ENCODE assay signal across 8 cellular contexts in genomic region chr12:88035271-88035906, GRCh38. TPM values are rescaled to one million over a fixed set of nuclear protein-coding genes. Genes with fewer than 3 reads are reported as not detected.
DNase-seq lines count a peak whose midpoint lies in the region; ATAC-seq, FAIRE-seq and TF ChIP-seq lines count a peak whose summit lies in the region.

No MANE protein-coding gene starts in this region.

- DNase-seq in AG09319 (ENCODE audit: extremely low read depth, low read depth) (peak; percentile 35), NCI-H345 (lab: John Stamatoyannopoulos, UW) (peak; percentile 92), kidney (peak; percentile 95)
- peak; percentile 67 to 78 (median 72) for DNase-seq in activated CD4-positive, CD25-positive, alpha-beta regulatory T cell (lab: John Stamatoyannopoulos, UW)
- DNase-seq in central memory CD8-positive, alpha-beta T cell (ENCODE audit: low spot score in 2 of 2): peak; percentile 67 to 70
- DNase-seq in stimulated activated CD4-positive, alpha-beta T cell treated with anti-CD3 and anti-CD28 coated beads, Interleukin-15, amount 100 ng/mL, for 1 hour (ENCODE audit: low read depth in 1 of 2, low spot score in 1 of 2): peak; percentile 67 to 84

- intact Hi-C loops in kidney (cut with DNase I): no loop called here

- peak; percentile 100 for ATAC-seq in GM19025 (IDR thresholded peaks at IDR 0.05; ENCODE audit: low read depth, unreplicated experiment)
- peak; percentile 100 for ATAC-seq in HG03280 (IDR thresholded peaks at IDR 0.05; ENCODE audit: unreplicated experiment)
- peak; percentile 97 for ATAC-seq in central memory CD8-positive, alpha-beta T cell (replicated peaks; ENCODE audit: extremely low read depth, poor library complexity, severe bottlenecking)

- H3K9ac ChIP-seq in kidney (ENCODE audit: low read length in 2 of 2): peak overlapping the region; percentile 75

- peak overlapping the region; percentile 78 to 93 for H3K4me3 ChIP-seq in kidney (ENCODE audit: low read length in 2 of 2)

- H3K9me3 Mint-ChIP-seq in central memory CD8-positive, alpha-beta T cell: no peaks in the 10 kb centered on the region

- H3K36me3 ChIP-seq in kidney (ENCODE audit: control insufficient read depth in 1 of 2, insufficient read depth in 2 of 2, low read length in 2 of 2): no peaks in the 10 kb centered on the region

- H3K36me3 Mint-ChIP-seq in central memory CD8-positive, alpha-beta T cell (ENCODE audit: insufficient read depth): peaks cover 10% of the 10 kb centered on the region

- peaks cover 48% of the 10 kb centered on the region for H3K4me1 Mint-ChIP-seq in central memory CD8-positive, alpha-beta T cell

- FAIRE-seq in kidney (lab: Jason Lieb, UNC): no peak

- H3K27ac ChIP-seq in kidney (ENCODE audit: low read depth in 2 of 2, low read length in 2 of 2): peak overlapping the region; percentile 4 to 51

- no peaks in the 10 kb centered on the region for H3K9me3 ChIP-seq in kidney (ENCODE audit: control insufficient read depth in 1 of 2, low read length in 2 of 2)

- peak overlapping the region; percentile 92 for H3K27ac Mint-ChIP-seq in central memory CD8-positive, alpha-beta T cell (ENCODE audit: low read depth)

- TF ChIP-seq CTCF in AG09319 (IDR thresholded peaks at IDR 0.05; ENCODE audit: low read depth, low read length) (no peak), kidney (IDR thresholded peaks at IDR 0.05; ENCODE audit: borderline replicate concordance, extremely low read depth, insufficient read depth) (no peak)

- no peaks in the 10 kb centered on the region for H3K27me3 Mint-ChIP-seq in central memory CD8-positive, alpha-beta T cell

- H3K4me3 Mint-ChIP-seq in central memory CD8-positive, alpha-beta T cell: peak overlapping the region; percentile 95

- H3K4me1 ChIP-seq in kidney (ENCODE audit: control insufficient read depth in 1 of 2, insufficient read depth in 1 of 2, low read depth in 1 of 2, low read length in 2 of 2): peaks cover 9 to 16% of the 10 kb centered on the region in 2 donors

RNA-seq across cellular contexts. Expression of gene C12orf50, which starts 6.2 kb away (rescaled TPM):
- total RNA-seq in kidney: 0.13 TPM
- polyA plus RNA-seq in kidney (ENCODE audit: insufficient read depth, low read depth, low replicate concordance): not detected

Comparison
In these comparisons a context has a peak if more than half of its experiments do, and no peak if none do; other contexts are left out.
1. Peak in every context shown above with its lines: DNase-seq, ATAC-seq, H3K4me3 ChIP-seq and H3K27ac ChIP-seq.
2. DNase-seq: peak in every context shown above with its lines; median percentile 95 in kidney; 92 in NCI-H345; 76 in stimulated activated CD4-positive, alpha-beta T cell treated with anti-CD3 and anti-CD28 coated beads, Interleukin-15, amount 100 ng/mL, for 1 hour; 72 in activated CD4-positive, CD25-positive, alpha-beta regulatory T cell; 68 in central memory CD8-positive, alpha-beta T cell; 35 in AG09319.